Comparison of ENCODE assay signal across 1 cellular context in the genomic region with DNA sequence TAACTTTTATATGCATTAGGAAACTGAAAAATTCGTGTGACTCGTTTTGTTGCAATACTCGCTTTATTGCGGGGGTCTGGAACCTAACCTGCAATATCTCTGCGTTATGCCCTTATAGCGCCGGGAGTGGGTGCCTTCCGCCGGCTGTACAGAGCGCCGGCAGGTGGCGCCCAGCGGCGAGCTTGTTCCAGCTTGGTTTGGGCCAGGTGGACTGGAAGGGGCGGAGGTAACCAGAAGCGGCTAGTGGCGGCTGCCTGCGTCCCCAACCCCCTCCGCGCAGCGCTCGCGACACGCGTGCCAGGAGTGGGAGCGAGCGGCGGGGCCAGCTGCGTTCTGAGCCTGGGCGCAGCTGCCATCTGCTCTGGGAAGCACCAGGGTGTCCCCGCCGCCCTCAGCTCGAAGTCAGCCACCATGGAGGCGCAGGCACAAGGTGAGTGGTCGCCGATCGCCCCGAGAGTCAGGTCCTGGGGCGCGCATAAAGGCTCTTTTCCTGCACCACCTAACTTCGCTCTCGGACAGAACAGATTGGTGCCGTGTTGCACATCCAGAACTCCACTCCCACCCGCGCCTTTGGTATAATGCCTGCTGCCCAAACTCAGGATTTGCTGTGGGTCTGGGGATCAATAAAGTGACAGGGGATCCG.
TF ChIP-seq lines count a peak whose summit lies in the region.

A gene with protein sequence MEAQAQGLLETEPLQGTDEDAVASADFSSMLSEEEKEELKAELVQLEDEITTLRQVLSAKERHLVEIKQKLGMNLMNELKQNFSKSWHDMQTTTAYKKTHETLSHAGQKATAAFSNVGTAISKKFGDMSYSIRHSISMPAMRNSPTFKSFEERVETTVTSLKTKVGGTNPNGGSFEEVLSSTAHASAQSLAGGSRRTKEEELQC (plus strand): TSS at position 233 of the 643 bp plus-strand sequence. CDS start 179 bp downstream, at position 412.

TF ChIP-seq in GM12878, 131 proteins besides CTCF, POLR2A, EP300 and RAD21 (continued from another document):
- TF ChIP-seq, protein P1, sequence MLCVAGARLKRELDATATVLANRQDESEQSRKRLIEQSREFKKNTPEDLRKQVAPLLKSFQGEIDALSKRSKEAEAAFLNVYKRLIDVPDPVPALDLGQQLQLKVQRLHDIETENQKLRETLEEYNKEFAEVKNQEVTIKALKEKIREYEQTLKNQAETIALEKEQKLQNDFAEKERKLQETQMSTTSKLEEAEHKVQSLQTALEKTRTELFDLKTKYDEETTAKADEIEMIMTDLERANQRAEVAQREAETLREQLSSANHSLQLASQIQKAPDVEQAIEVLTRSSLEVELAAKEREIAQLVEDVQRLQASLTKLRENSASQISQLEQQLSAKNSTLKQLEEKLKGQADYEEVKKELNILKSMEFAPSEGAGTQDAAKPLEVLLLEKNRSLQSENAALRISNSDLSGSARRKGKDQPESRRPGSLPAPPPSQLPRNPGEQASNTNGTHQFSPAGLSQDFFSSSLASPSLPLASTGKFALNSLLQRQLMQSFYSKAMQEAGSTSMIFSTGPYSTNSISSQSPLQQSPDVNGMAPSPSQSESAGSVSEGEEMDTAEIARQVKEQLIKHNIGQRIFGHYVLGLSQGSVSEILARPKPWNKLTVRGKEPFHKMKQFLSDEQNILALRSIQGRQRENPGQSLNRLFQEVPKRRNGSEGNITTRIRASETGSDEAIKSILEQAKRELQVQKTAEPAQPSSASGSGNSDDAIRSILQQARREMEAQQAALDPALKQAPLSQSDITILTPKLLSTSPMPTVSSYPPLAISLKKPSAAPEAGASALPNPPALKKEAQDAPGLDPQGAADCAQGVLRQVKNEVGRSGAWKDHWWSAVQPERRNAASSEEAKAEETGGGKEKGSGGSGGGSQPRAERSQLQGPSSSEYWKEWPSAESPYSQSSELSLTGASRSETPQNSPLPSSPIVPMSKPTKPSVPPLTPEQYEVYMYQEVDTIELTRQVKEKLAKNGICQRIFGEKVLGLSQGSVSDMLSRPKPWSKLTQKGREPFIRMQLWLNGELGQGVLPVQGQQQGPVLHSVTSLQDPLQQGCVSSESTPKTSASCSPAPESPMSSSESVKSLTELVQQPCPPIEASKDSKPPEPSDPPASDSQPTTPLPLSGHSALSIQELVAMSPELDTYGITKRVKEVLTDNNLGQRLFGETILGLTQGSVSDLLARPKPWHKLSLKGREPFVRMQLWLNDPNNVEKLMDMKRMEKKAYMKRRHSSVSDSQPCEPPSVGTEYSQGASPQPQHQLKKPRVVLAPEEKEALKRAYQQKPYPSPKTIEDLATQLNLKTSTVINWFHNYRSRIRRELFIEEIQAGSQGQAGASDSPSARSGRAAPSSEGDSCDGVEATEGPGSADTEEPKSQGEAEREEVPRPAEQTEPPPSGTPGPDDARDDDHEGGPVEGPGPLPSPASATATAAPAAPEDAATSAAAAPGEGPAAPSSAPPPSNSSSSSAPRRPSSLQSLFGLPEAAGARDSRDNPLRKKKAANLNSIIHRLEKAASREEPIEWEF (IDR thresholded peaks at IDR 0.05; ENCODE audit: insufficient replicate concordance, low read depth, low read length) = no peak
- TF ChIP-seq YY1 (IDR thresholded peaks at IDR 0.05; ENCODE audit: low read depth, low read length) = 0 out of 2 replicates have a peak, but pooled peaks have one; percentile 15
- 0 out of 2 replicates have a peak, but pooled peaks have one; percentile 68 for TF ChIP-seq TCF3 (IDR thresholded peaks at IDR 0.05; ENCODE audit: borderline replicate concordance, insufficient read depth, low read depth, low read length)
- peak; percentile 39; the same call in 1 of the 2 replicates for TF ChIP-seq SMC3 (IDR thresholded peaks at IDR 0.05; ENCODE audit: borderline replicate concordance, low read length)
- no peak for TF ChIP-seq MTA3 (IDR thresholded peaks at IDR 0.05; ENCODE audit: borderline replicate concordance, low read length)
- TF ChIP-seq, protein P2, sequence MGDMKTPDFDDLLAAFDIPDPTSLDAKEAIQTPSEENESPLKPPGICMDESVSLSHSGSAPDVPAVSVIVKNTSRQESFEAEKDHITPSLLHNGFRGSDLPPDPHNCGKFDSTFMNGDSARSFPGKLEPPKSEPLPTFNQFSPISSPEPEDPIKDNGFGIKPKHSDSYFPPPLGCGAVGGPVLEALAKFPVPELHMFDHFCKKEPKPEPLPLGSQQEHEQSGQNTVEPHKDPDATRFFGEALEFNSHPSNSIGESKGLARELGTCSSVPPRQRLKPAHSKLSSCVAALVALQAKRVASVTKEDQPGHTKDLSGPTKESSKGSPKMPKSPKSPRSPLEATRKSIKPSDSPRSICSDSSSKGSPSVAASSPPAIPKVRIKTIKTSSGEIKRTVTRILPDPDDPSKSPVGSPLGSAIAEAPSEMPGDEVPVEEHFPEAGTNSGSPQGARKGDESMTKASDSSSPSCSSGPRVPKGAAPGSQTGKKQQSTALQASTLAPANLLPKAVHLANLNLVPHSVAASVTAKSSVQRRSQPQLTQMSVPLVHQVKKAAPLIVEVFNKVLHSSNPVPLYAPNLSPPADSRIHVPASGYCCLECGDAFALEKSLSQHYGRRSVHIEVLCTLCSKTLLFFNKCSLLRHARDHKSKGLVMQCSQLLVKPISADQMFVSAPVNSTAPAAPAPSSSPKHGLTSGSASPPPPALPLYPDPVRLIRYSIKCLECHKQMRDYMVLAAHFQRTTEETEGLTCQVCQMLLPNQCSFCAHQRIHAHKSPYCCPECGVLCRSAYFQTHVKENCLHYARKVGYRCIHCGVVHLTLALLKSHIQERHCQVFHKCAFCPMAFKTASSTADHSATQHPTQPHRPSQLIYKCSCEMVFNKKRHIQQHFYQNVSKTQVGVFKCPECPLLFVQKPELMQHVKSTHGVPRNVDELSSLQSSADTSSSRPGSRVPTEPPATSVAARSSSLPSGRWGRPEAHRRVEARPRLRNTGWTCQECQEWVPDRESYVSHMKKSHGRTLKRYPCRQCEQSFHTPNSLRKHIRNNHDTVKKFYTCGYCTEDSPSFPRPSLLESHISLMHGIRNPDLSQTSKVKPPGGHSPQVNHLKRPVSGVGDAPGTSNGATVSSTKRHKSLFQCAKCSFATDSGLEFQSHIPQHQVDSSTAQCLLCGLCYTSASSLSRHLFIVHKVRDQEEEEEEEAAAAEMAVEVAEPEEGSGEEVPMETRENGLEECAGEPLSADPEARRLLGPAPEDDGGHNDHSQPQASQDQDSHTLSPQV (IDR thresholded peaks at IDR 0.05) = no peak
- TF ChIP-seq GABPA (IDR thresholded peaks at IDR 0.05; ENCODE audit: low read depth) = no peak
- no peak for TF ChIP-seq ETV6 (conservative IDR thresholded peaks at IDR 0.05 in 1 of 2, IDR thresholded peaks at IDR 0.05 in 1 of 2; ENCODE audit: borderline replicate concordance in 1 of 2, low read depth in 1 of 2)
- TF ChIP-seq SMAD1 (IDR thresholded peaks at IDR 0.05; ENCODE audit: low read depth, partially characterized antibody) = no peak
- TF ChIP-seq RB1 (IDR thresholded peaks at IDR 0.05; ENCODE audit: borderline replicate concordance) = no peak
- peak in 1 of 2 experiments; percentile 40; a peak in 1 of 4 replicates for TF ChIP-seq BHLHE40 (IDR thresholded peaks at IDR 0.05; ENCODE audit: borderline replicate concordance in 1 of 2, low read depth in 2 of 2, low read length in 1 of 2)
